Comparison of ENCODE assay signal across 12 cellular contexts in the genomic region with DNA sequence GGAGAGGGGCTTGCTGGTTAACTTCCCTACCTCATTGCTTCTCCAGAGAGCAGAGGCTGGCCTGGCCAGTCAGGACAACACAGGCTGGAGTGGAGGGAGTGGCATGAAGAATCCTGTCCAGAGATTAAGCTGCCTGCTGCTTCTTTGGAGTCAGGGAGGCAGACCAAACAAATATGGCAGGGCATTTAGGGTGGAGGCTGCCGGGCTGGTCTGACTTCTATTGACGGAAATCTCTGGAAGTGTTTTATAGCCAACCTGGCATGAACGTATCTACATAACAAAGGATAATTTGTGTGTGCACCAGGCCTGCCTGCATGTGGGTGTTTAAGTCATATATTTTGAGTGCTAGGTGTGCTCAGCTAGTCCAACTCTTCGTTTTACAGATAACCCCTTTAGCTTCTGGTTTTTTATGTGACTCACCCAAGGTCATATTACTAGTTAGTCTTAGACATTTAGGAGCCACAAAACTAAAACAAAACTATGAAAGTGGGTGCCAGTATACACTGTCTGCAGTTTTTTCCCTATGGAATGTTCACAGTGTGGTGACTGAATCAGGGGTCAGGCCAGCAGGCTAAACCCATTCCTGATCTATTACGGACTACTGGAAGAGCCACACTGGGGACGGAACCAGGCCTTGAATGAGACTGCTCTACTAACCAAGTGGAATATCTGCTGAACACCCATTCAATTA. TPM values are rescaled to one million over a fixed set of nuclear protein-coding genes. Genes with fewer than 3 reads are reported as not detected.
DNase-seq lines count a peak whose midpoint lies in the region; ATAC-seq and TF ChIP-seq lines count a peak whose summit lies in the region.
"Had no signal": no experiment of that assay in that cellular context is flagged by ENCODE, and none has a peak within 500 bp of the region (broad histone marks: within the 10 kb centered on the region; RNA-seq: fewer than 3 reads in every experiment).

No MANE protein-coding gene starts in this region.

- H3K9ac ChIP-seq in SK-N-SH (no peak overlapping the region), smooth muscle cell (ENCODE audit: low read depth) (no peak overlapping the region)

- ATAC-seq in HG03439 (IDR thresholded peaks at IDR 0.05; ENCODE audit: unreplicated experiment), result no peak

- CTCF ChIA-PET in SK-N-SH (lab: Yijun Ruan, JAX), result interaction anchor here (2.0 to 2.9 kb wide), 2 partner anchors 65 to 122 kb away, joined by 5 to 11 read pairs; no protein-coding TSS in a partner anchor

- H3K79me2 ChIP-seq in SK-N-SH (ENCODE audit: insufficient read depth), result peaks cover 66% of the 10 kb centered on the region
- peaks cover 69% of the 10 kb centered on the region for H3K79me2 ChIP-seq in smooth muscle cell (ENCODE audit: low read depth)

- TF ChIP-seq CTCF in SK-N-SH (IDR thresholded peaks at IDR 0.05) (no peak), fibroblast of mammary gland (conservative IDR thresholded peaks at IDR 0.05; ENCODE audit: control insufficient read depth, insufficient read depth, low read depth, low read length) (no peak), smooth muscle cell (IDR thresholded peaks at IDR 0.05; ENCODE audit: borderline replicate concordance, insufficient read depth, poor library complexity, severe bottlenecking) (no peak), ovary (IDR thresholded peaks at IDR 0.05) (no peak)

- TF ChIP-seq POLR2A in ovary (IDR thresholded peaks at IDR 0.05), result no peak

- H2AFZ ChIP-seq in SK-N-SH (ENCODE audit: low read depth) (no peak overlapping the region), smooth muscle cell (ENCODE audit: low read depth) (no peak overlapping the region)

- TF ChIP-seq EP300 in SK-N-SH (IDR thresholded peaks at IDR 0.05; ENCODE audit: borderline replicate concordance in 1 of 2, low read depth in 1 of 2, low read length in 1 of 2) (no peak), ovary (IDR thresholded peaks at IDR 0.05) (no peak)

- no peak for TF ChIP-seq RAD21 in SK-N-SH (IDR thresholded peaks at IDR 0.05; ENCODE audit: low read length)

- H3K9me3 ChIP-seq in SK-N-SH, result no peaks in the 10 kb centered on the region
- no peaks in the 10 kb centered on the region for H3K9me3 ChIP-seq in smooth muscle cell (replicated peaks; ENCODE audit: low read depth)
- no peaks in the 10 kb centered on the region for H3K9me3 ChIP-seq in ovary
- H3K9me3 ChIP-seq: SJCRH30 had no signal

- H3K4me1 ChIP-seq in SK-N-SH (ENCODE audit: control insufficient read depth in 1 of 2, insufficient read depth in 2 of 2, low read depth in 1 of 2, low read length in 1 of 2), result peaks cover 0 to 6% of the 10 kb centered on the region in 2 experiments; a peak in 1 of 4 replicates
- H3K4me1 ChIP-seq in smooth muscle cell (ENCODE audit: low read depth), result peaks cover 16% of the 10 kb centered on the region
- no peaks in the 10 kb centered on the region for H3K4me1 ChIP-seq in ovary (ENCODE audit: insufficient read depth)

- intact Hi-C loops in ovary (cut with DNase I), result loop anchor here in 1 of 4 donors (10.0 kb wide), 1 partner anchor 66 kb away; no protein-coding TSS in a partner anchor

- WGBS in SK-N-SH (ENCODE audit: low lambda C conversion rate), result 75% methylated on average over 5 of the region's 6 CpGs
- 25% methylated on average over 6 of the region's 6 CpGs for WGBS in smooth muscle cell (ENCODE audit: low lambda C conversion rate)
- 75 to 79% (median 78%) methylated on average over 6 of the region's 6 CpGs for WGBS in ovary, 3 donors

- H3K36me3 ChIP-seq in SK-N-SH (replicated peaks in 1 of 2; ENCODE audit: control insufficient read depth in 1 of 2, insufficient read depth in 2 of 2, low read length in 1 of 2) (no peaks in the 10 kb centered on the region), smooth muscle cell (ENCODE audit: low read depth) (no peaks in the 10 kb centered on the region), ovary (no peaks in the 10 kb centered on the region)
- H3K36me3 ChIP-seq: SJCRH30 had no signal

- no peak overlapping the region for H3K4me3 ChIP-seq in SK-N-SH (ENCODE audit: low read depth in 2 of 2, low read length in 1 of 2)
- no peak overlapping the region for H3K4me3 ChIP-seq in fibroblast of mammary gland (ENCODE audit: control insufficient read depth, low read depth, low read length)
- no peak overlapping the region for H3K4me3 ChIP-seq in smooth muscle cell
- H3K4me3 ChIP-seq in ovary, result no peak overlapping the region
- H3K4me3 ChIP-seq: SJCRH30 had no signal

- no peaks in the 10 kb centered on the region for H3K9me2 ChIP-seq in SK-N-SH

- DNase-seq in ELR (ENCODE audit: low read depth), result peak; percentile 95
- DNase-seq in SK-N-SH, result no peak
- DNase-seq in fibroblast of mammary gland (ENCODE audit: low read depth), result peak; percentile 84
- no peak for DNase-seq in smooth muscle cell (lab: John Stamatoyannopoulos, UW; ENCODE audit: unreplicated experiment)
- no peak for DNase-seq in ovary
- DNase-seq in superior temporal gyrus (ENCODE audit: extremely low spot score), result no peak
- no peak for DNase-seq in cerebellar cortex (ENCODE audit: low spot score)
- DNase-seq: activated naive CD4-positive, alpha-beta T cell treated with anti-CD3 and anti-CD28 coated beads, Interleukin-2, amount 50 U/mL, for 16 hours; endodermal cell; NCI-H446 treated with DMSO at 0.1 percent for 48 hours; SJCRH30 had no signal

- H3F3A ChIP-seq in SK-N-SH (replicated peaks; ENCODE audit: insufficient read depth) (no peaks in the 10 kb centered on the region), smooth muscle cell (ENCODE audit: low read depth) (no peaks in the 10 kb centered on the region)

- H3K4me2 ChIP-seq in SK-N-SH, result 0 out of 2 replicates have a peak overlapping the region, but pooled peaks have one; percentile 31
- peak overlapping the region; percentile 36 for H3K4me2 ChIP-seq in smooth muscle cell

- H3K27me3 ChIP-seq in SK-N-SH (ENCODE audit: insufficient read depth), result no peaks in the 10 kb centered on the region
- H3K27me3 ChIP-seq in smooth muscle cell (ENCODE audit: low read depth), result no peaks in the 10 kb centered on the region
- no peaks in the 10 kb centered on the region for H3K27me3 ChIP-seq in ovary
- H3K27me3 ChIP-seq: SJCRH30 had no signal

- H3K27ac ChIP-seq in SK-N-SH (ENCODE audit: low read depth in 2 of 2, low read length in 1 of 2), result peak overlapping the region in 1 of 2 experiments; percentile 55; a peak in 1 of 4 replicates
- peak overlapping the region; percentile 70 for H3K27ac ChIP-seq in smooth muscle cell (ENCODE audit: low read depth)
- H3K27ac ChIP-seq in ovary, result no peak overlapping the region
- H3K27ac ChIP-seq: SJCRH30 had no signal

- POLR2A ChIA-PET in SK-N-SH (lab: Yijun Ruan, JAX), result no interaction called here

- H4K20me1 ChIP-seq in SK-N-SH (ENCODE audit: insufficient read depth) (peaks cover 11% of the 10 kb centered on the region; the same call in 1 of the 2 replicates), smooth muscle cell (ENCODE audit: low read depth) (peaks cover 73% of the 10 kb centered on the region)

TF ChIP-seq in SK-N-SH, 30 proteins besides CTCF, POLR2A, EP300 and RAD21:
- TF ChIP-seq EZH2phosphoT487 (IDR thresholded peaks at IDR 0.05; ENCODE audit: borderline replicate concordance, low read depth) (no peak), RFX5 (IDR thresholded peaks at IDR 0.05; ENCODE audit: low read length) (no peak), TAF1 (IDR thresholded peaks at IDR 0.05; ENCODE audit: borderline replicate concordance, low read depth, low read length) (no peak), ELF1 (IDR thresholded peaks at IDR 0.05) (no peak)

RNA-seq across cellular contexts. Expression of gene NPC1, which starts 5.5 kb away (rescaled TPM):
- polyA plus RNA-seq in SK-N-SH (2012; rRNA removed) (23.9 and 30.7 TPM in 2 replicates), smooth muscle cell (29.9 and 38.0 TPM in 2 replicates), ovary (100 to 1,000 TPM in 1 of 2 donors, 10 to 100 TPM in 1; 26.4 to 100 TPM)
- 13.0 and 20.9 TPM in 2 replicates for polyA plus RNA-seq in SK-N-SH (2012; cell fraction: cytosol; rRNA removed)
- 32.2 and 49.2 TPM in 2 replicates for polyA plus RNA-seq in SK-N-SH (2012; cell fraction: nucleus; rRNA removed)
- total RNA-seq in smooth muscle cell (53.2 and 55.5 TPM in 2 replicates), ovary (10 to 100 TPM; 21.8 to 54.5 (median 29.8) TPM)

Comparison
In these comparisons a context has a peak if more than half of its experiments do, and no peak if none do; other contexts are left out.
1. DNase-seq: peak in ELR (single experiment) and fibroblast of mammary gland (single experiment); none in SK-N-SH (single experiment), smooth muscle cell (single experiment), ovary (0 of 5), superior temporal gyrus (single experiment) and cerebellar cortex (single experiment).